Comparison of ENCODE assay signal across 10 cellular contexts in the genomic region with DNA sequence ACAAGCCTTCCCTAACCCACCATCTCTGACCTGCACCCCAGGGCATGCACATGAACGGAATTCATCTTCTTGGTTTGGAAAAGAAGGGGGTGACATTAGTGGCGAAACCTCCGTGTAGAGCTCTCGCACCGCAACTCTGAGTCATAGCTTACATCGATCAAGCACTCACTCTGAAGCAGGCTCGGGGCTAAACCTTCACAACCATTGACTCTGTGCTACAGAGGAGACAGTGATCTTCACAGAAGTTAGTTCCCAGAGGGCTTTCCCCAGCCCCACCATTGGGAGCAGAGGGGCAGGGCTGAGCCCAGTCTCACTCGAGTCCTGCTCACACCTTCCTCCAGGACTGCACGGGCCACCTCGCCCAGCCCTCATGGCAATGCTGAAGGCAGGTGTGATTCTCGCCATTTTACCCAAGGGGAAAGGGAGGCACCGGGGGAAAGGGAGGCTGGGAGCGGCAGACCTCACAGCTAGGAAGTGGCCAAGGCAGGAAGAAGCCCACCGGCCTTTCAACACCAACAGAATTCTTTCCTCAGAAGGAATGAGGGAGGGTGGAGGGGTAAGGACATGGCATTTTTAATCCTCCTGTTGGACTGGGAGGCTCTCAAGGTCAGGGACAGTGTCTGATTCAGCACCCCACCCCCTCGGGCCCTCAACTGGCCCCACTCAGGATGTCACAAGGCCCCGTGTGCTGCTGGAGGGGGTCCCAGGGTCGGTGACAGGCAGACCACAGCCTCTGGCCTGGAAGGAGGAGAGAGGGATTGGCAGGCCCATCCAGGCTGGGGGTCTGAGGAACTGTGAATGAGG. TPM values are rescaled to one million over a fixed set of nuclear protein-coding genes. Genes with fewer than 3 reads are reported as not detected.
DNase-seq lines count a peak whose midpoint lies in the region; ATAC-seq and TF ChIP-seq lines count a peak whose summit lies in the region.
"Had no signal": no experiment of that assay in that cellular context is flagged by ENCODE, and none has a peak within 500 bp of the region (broad histone marks: within the 10 kb centered on the region; RNA-seq: fewer than 3 reads in every experiment).

No MANE protein-coding gene starts in this region.

- H3K9me3 Mint-ChIP-seq in type B pancreatic cell, result no peaks in the 10 kb centered on the region

- DNase-seq in SIG-M5 treated with dmso at 0.1 percent for 504 hours (lab: John Stamatoyannopoulos, UW; ENCODE audit: unreplicated experiment) (peak; percentile 74), SIG-M5 (lab: John Stamatoyannopoulos, UW) (no peak), astrocyte of the spinal cord (ENCODE audit: low read depth, low spot score) (peak; percentile 84), lower lobe of right lung (no peak), type B pancreatic cell (ENCODE audit: extremely low spot score, unreplicated experiment) (no peak), NCI-H82 (lab: John Stamatoyannopoulos, UW) (no peak), NOMO-1 treated with dmso at 0.1 percent for 144 hours (lab: John Stamatoyannopoulos, UW; ENCODE audit: unreplicated experiment) (no peak), DMS 273 treated with DMSO at 0.1 percent for 48 hours (lab: John Stamatoyannopoulos, UW) (no peak)
- DNase-seq: stimulated activated CD4-positive, alpha-beta T cell treated with anti-CD3 and anti-CD28 coated beads, Interleukin-1b, Interleukin-23, amount 100 ng/mL, for 48 hours had no signal

- H3K27me3 ChIP-seq in lower lobe of right lung (ENCODE audit: low read depth), result no peaks in the 10 kb centered on the region

- H3K27ac Mint-ChIP-seq in type B pancreatic cell, result peak overlapping the region; percentile 90

- H3K27me3 Mint-ChIP-seq in type B pancreatic cell, result no peaks in the 10 kb centered on the region

- TF ChIP-seq CTCF in astrocyte of the spinal cord (IDR thresholded peaks at IDR 0.05; ENCODE audit: low read depth, low read length), result no peak
- TF ChIP-seq CTCF in lower lobe of right lung (IDR thresholded peaks at IDR 0.05), result no peak
- no peak for TF ChIP-seq CTCF in type B pancreatic cell (conservative IDR thresholded peaks at IDR 0.05)

- H3K4me3 ChIP-seq in astrocyte of the spinal cord (ENCODE audit: low read depth, low read length), result no peak overlapping the region
- no peak overlapping the region for H3K4me3 ChIP-seq in lower lobe of right lung

- in situ Hi-C loops in astrocyte of the spinal cord (cut with HindIII; ENCODE audit: low sequenced_read_pairs), result no loop called here

- H3K27ac ChIP-seq in lower lobe of right lung, result peak overlapping the region; percentile 73

- H3K9me3 ChIP-seq in lower lobe of right lung, result no peaks in the 10 kb centered on the region

- peaks cover under 1% of the 10 kb centered on the region for H3K36me3 ChIP-seq in lower lobe of right lung

- ATAC-seq in lower lobe of right lung, result no peak
- ATAC-seq: HCT116 had no signal

- peak overlapping the region; percentile 49 for H3K4me3 Mint-ChIP-seq in type B pancreatic cell

- intact Hi-C loops in lower lobe of right lung (cut with DNase I), result no loop called here

- peaks cover 57% of the 10 kb centered on the region for H3K4me1 Mint-ChIP-seq in type B pancreatic cell (ENCODE audit: unreplicated experiment)

- H3K4me1 ChIP-seq in lower lobe of right lung, result peaks cover 8% of the 10 kb centered on the region

- no peaks in the 10 kb centered on the region for H3K36me3 Mint-ChIP-seq in type B pancreatic cell

RNA-seq across cellular contexts. Expression of a gene that starts 25.9 kb away (rescaled TPM):
- total RNA-seq in lower lobe of right lung (not detected), type B pancreatic cell (ENCODE audit: low replicate concordance) (0.46 TPM in 1 of 2 replicates, not detected in the other)

RNA-seq across cellular contexts. Expression of a gene that starts 47.1 kb away (rescaled TPM):
- 5.9 TPM for total RNA-seq in lower lobe of right lung
- 8.2 and 18.5 TPM in 2 replicates for total RNA-seq in type B pancreatic cell (ENCODE audit: low replicate concordance)

RNA-seq across cellular contexts. Expression of a gene that starts 59.6 kb away (rescaled TPM):
- 15.1 TPM for total RNA-seq in lower lobe of right lung
- total RNA-seq in type B pancreatic cell (ENCODE audit: low replicate concordance), result 19.1 and 22.6 TPM in 2 replicates

Comparison
In these comparisons a context has a peak if more than half of its experiments do, and no peak if none do; other contexts are left out.
1. DNase-seq: peak in SIG-M5 treated with dmso at 0.1 percent for 504 hours (single experiment) and astrocyte of the spinal cord (single experiment); none in SIG-M5 (single experiment), lower lobe of right lung (single experiment), type B pancreatic cell (single experiment), NCI-H82 (single experiment), NOMO-1 treated with dmso at 0.1 percent for 144 hours (single experiment) and DMS 273 treated with DMSO at 0.1 percent for 48 hours (single experiment).